Comparison of ENCODE assay signal across 8 cellular contexts in genomic region chr12:130715996-130716917, GRCh38. TPM values are rescaled to one million over a fixed set of nuclear protein-coding genes. Genes with fewer than 3 reads are reported as not detected.
A peak's percentile ranks its signal among the peaks of the same experiment; 100 is the strongest.
DNase-seq lines count a peak whose midpoint lies in the region; FAIRE-seq and TF ChIP-seq lines count a peak whose summit lies in the region.

Gene RIMBP2 (minus strand): TSS chr12:130716299. CDS start chr12:130479013, 237,286 bp downstream.

- peaks cover 15% of the 10 kb centered on the region for H3K4me1 Mint-ChIP-seq in osteocyte (ENCODE audit: unreplicated experiment)

- intact Hi-C loops in esophagus muscularis mucosa (cut with DNase I) (no loop called here), ascending aorta (cut with DNase I) (no loop called here)

- H3K36me3 ChIP-seq in esophagus muscularis mucosa = no peaks in the 10 kb centered on the region
- H3K36me3 ChIP-seq in ascending aorta = no peaks in the 10 kb centered on the region

- no peaks in the 10 kb centered on the region for H3K36me3 Mint-ChIP-seq in osteocyte (ENCODE audit: unreplicated experiment)

- TF ChIP-seq EP300 in esophagus muscularis mucosa (IDR thresholded peaks at IDR 0.05) = no peak

- no peak for FAIRE-seq in H54 (lab: Jason Lieb, UNC)

- peaks cover 0 to 39% (median 36%) of the 10 kb centered on the region in 4 donors for H3K4me1 ChIP-seq in esophagus muscularis mucosa
- peaks cover 0 to 3% of the 10 kb centered on the region in 2 donors for H3K4me1 ChIP-seq in ascending aorta

- peaks cover 44% of the 10 kb centered on the region for H3K27me3 Mint-ChIP-seq in osteocyte (ENCODE audit: unreplicated experiment)

- peak within 1 kb of the TSS; percentile 73 for H3K4me3 Mint-ChIP-seq in osteocyte (ENCODE audit: unreplicated experiment)

- H3K4me3 ChIP-seq in esophagus muscularis mucosa (peak within 1 kb of the TSS; percentile 41 to 49 (median 46)), ascending aorta (peak within 1 kb of the TSS in 1 of 2 donors; percentile 55)

- H3K27ac Mint-ChIP-seq in osteocyte (ENCODE audit: unreplicated experiment) = no peak within 1 kb of the TSS

- TF ChIP-seq CTCF in esophagus muscularis mucosa (IDR thresholded peaks at IDR 0.05) = no peak
- no peak for TF ChIP-seq CTCF in osteocyte (IDR thresholded peaks at IDR 0.05)
- no peak for TF ChIP-seq CTCF in ascending aorta (IDR thresholded peaks at IDR 0.05)

- DNase-seq in H54 (ENCODE audit: insufficient read length, low spot score) (peak; percentile 45), NCI-H524 (lab: John Stamatoyannopoulos, UW) (peak; percentile 79 to 80), esophagus muscularis mucosa (ENCODE audit: extremely low spot score) (no peak), osteocyte (ENCODE audit: extremely low spot score, unreplicated experiment) (no peak), AML-193 (lab: John Stamatoyannopoulos, UW) (no peak), cerebellar nuclear complex (lab: John Stamatoyannopoulos, UW) (no peak), ascending aorta (ENCODE audit: low spot score in 2 of 2) (no peak)
- no peak for DNase-seq in activated CD8-positive, alpha-beta memory T cell treated with anti-CD3 and anti-CD28 coated beads, Interleukin-2, amount 50 U/mL, for 48 hours

- WGBS in esophagus muscularis mucosa = 1% methylated on average over 28 of the region's 33 CpGs

- H3K27ac ChIP-seq in esophagus muscularis mucosa (replicated peaks in 1 of 4) = no peak within 1 kb of the TSS
- H3K27ac ChIP-seq in ascending aorta = no peak within 1 kb of the TSS

- H3K9me3 ChIP-seq in esophagus muscularis mucosa (peaks cover 0 to 6% (median 0%) of the 10 kb centered on the region in 4 donors), ascending aorta (no peaks in the 10 kb centered on the region)

- TF ChIP-seq POLR2A in H54 (IDR thresholded peaks at IDR 0.05; ENCODE audit: low read depth, low read length) = no peak
- no peak for TF ChIP-seq POLR2A in esophagus muscularis mucosa (IDR thresholded peaks at IDR 0.05; ENCODE audit: low read depth)

- H3K9me3 Mint-ChIP-seq in osteocyte (ENCODE audit: unreplicated experiment) = no peaks in the 10 kb centered on the region

- H3K27me3 ChIP-seq in esophagus muscularis mucosa (peaks cover 0 to 65% (median 10%) of the 10 kb centered on the region in 4 donors), ascending aorta (no peaks in the 10 kb centered on the region)

RNA-seq across cellular contexts. Expression of gene RIMBP2, which starts in this region (rescaled TPM):
- total RNA-seq in esophagus muscularis mucosa (1 to 10 TPM in 3 of 4 donors, under 1 TPM in 1; 0.83 to 1.8 (median 1.4) TPM), osteocyte (0.13 TPM in 1 of 2 replicates, not detected in the other), ascending aorta (not detected)

Comparison
In these comparisons a context has a peak if more than half of its experiments do, and no peak if none do; other contexts are left out.
1. DNase-seq: peak in H54 (single experiment) and NCI-H524 (2 of 2); none in esophagus muscularis mucosa (single experiment), osteocyte (single experiment), AML-193 (0 of 2), activated CD8-positive, alpha-beta memory T cell treated with anti-CD3 and anti-CD28 coated beads, Interleukin-2, amount 50 U/mL, for 48 hours (single experiment), cerebellar nuclear complex (0 of 2) and ascending aorta (0 of 2).